8 cellular contexts compared by ENCODE assay signal in the genomic region with DNA sequence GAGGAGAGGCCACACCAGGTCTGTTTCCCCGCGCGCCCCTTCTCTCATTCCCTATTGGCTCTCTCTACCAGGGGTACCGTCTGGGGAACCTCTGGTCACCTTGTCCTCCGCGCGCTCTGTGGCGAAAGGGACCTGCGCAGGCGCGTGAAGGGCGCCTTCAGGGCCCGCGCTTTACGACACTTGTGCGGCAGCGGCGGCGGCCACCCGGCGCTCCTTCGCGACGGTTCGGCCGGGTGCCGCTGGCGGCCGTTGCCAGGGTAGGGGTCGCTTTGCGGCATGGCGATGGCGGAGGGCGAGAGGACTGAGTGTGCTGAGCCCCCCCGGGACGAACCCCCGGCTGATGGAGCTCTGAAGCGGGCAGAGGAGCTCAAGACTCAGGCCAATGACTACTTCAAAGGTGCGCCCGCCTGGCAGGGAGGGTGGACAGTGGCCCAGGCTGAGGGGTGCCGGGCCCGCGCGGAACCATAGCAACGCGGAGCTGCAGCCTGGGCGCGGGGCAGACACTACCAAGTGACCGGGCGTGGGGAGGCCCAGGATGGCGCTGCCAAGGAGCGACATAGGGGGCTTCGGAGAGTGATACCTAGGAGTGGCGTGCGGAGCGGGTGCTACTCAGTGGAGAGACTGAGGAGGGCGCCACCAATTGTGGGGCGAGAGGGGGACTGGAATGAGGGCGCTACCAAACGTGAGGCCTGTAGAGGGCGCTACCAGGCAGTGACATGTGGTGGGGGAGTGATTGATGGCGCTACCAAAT. TPM values are rescaled to one million over a fixed set of nuclear protein-coding genes. Genes with fewer than 3 reads are reported as not detected.
A peak's percentile ranks its signal among the peaks of the same experiment; 100 is the strongest.
DNase-seq lines count a peak whose midpoint lies in the region; ATAC-seq and TF ChIP-seq lines count a peak whose summit lies in the region.

A gene with protein sequence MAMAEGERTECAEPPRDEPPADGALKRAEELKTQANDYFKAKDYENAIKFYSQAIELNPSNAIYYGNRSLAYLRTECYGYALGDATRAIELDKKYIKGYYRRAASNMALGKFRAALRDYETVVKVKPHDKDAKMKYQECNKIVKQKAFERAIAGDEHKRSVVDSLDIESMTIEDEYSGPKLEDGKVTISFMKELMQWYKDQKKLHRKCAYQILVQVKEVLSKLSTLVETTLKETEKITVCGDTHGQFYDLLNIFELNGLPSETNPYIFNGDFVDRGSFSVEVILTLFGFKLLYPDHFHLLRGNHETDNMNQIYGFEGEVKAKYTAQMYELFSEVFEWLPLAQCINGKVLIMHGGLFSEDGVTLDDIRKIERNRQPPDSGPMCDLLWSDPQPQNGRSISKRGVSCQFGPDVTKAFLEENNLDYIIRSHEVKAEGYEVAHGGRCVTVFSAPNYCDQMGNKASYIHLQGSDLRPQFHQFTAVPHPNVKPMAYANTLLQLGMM (plus strand): TSS at position 267 of the 751 bp plus-strand sequence. CDS start 10 bp downstream, at position 277.

- peaks cover 44% of the 10 kb centered on the region for H3K36me3 Mint-ChIP-seq in Calu3 (ENCODE audit: insufficient read depth, unreplicated experiment)
- H3K36me3 Mint-ChIP-seq in IgD-negative memory B cell, result peaks cover 4% of the 10 kb centered on the region

- H3K9me3 ChIP-seq in mucosa of descending colon, result no peaks in the 10 kb centered on the region

- H3K4me1 Mint-ChIP-seq in Calu3 (ENCODE audit: low read depth, unreplicated experiment) (peaks cover 49% of the 10 kb centered on the region), IgD-negative memory B cell (peaks cover 42 to 51% (median 46%) of the 10 kb centered on the region in 3 donors)

- H3K27me3 Mint-ChIP-seq in Calu3 (ENCODE audit: unreplicated experiment) (peaks cover 27% of the 10 kb centered on the region), IgD-negative memory B cell (peaks cover 9% of the 10 kb centered on the region)

- H3K4me3 Mint-ChIP-seq in Calu3 (ENCODE audit: low read depth, unreplicated experiment) (peak within 1 kb of the TSS; percentile 93), IgD-negative memory B cell (peak within 1 kb of the TSS; percentile 94 to 98 (median 96))

- CTCF ChIA-PET in Calu3 (lab: Charles Lee), result interaction anchor here (1.2 to 1.6 kb wide), 3 partner anchors 12 to 66 kb away, joined by 3 to 7 read pairs (median 5); a partner anchor contains a TSS

- no peaks in the 10 kb centered on the region for H3K36me3 ChIP-seq in mucosa of descending colon (ENCODE audit: low read depth)

- H3K27ac Mint-ChIP-seq in Calu3 (ENCODE audit: unreplicated experiment), result peak within 1 kb of the TSS; percentile 79
- H3K27ac Mint-ChIP-seq in IgD-negative memory B cell, result peak within 1 kb of the TSS; percentile 79 to 90 (median 83)

- intact Hi-C loops in Calu3 (cut with micrococcal nuclease; ENCODE audit: unreplicated experiment) (loop anchor here (10.0 kb wide), 1 partner anchor 62 kb away; no protein-coding TSS in a partner anchor), mucosa of descending colon (cut with DNase I, micrococcal nuclease) (no loop called here)

- no peaks in the 10 kb centered on the region for H3K9me3 Mint-ChIP-seq in Calu3 (ENCODE audit: low read depth, unreplicated experiment)
- no peaks in the 10 kb centered on the region for H3K9me3 Mint-ChIP-seq in IgD-negative memory B cell

- ATAC-seq in GM21423 (IDR thresholded peaks at IDR 0.05; ENCODE audit: unreplicated experiment) (peak; percentile 48), mucosa of descending colon (peak; percentile 91)

- H3K4me3 ChIP-seq in mucosa of descending colon, result peak within 1 kb of the TSS; percentile 82

- TSS peak; percentile 74 for BruUV-seq in Calu3 (replicated peaks; lab: Mats Ljungman, UMichigan)

- TF ChIP-seq CTCF in Calu3 (IDR thresholded peaks at IDR 0.05; ENCODE audit: unreplicated experiment) (peak; percentile 79), mucosa of descending colon (IDR thresholded peaks at IDR 0.05) (peak; percentile 63)

- peak within 1 kb of the TSS; percentile 39 for H3K27ac ChIP-seq in epithelial cell of prostate

- peak; percentile 97 for DNase-seq in Calu3
- peak; percentile 73 for DNase-seq in OCI-M2 (lab: John Stamatoyannopoulos, UW; ENCODE audit: unreplicated experiment)
- peak; percentile 72 for DNase-seq in activated T-cell treated with anti-CD3 and anti-CD28 coated beads for 4 hours
- peak; percentile 60 for DNase-seq in epithelial cell of prostate (ENCODE audit: low read depth, low spot score)
- peak; percentile 91 to 95 (median 95) for DNase-seq in mucosa of descending colon
- DNase-seq in stimulated activated CD8-positive, alpha-beta memory T cell treated with anti-CD3 and anti-CD28 coated beads, Interleukin-4, amount 100 ng/mL, for 24 hours (ENCODE audit: low read depth), result peak; percentile 82

- peaks cover 42% of the 10 kb centered on the region for H3K4me1 ChIP-seq in mucosa of descending colon (ENCODE audit: low read depth)

RNA-seq across cellular contexts. Expression of the gene that starts here (rescaled TPM):
- 124 and 128 TPM in 2 replicates for total RNA-seq in Calu3 (2022)
- 32.9 TPM for polyA plus RNA-seq in IgD-negative memory B cell
- 10 to 100 TPM; 55.3 to 71.6 (median 59.4) TPM for total RNA-seq in mucosa of descending colon

Comparison
In these comparisons a context has a peak if more than half of its experiments do, and no peak if none do; other contexts are left out.
1. Peak in every context shown above with its lines: DNase-seq, ATAC-seq, H3K4me3 ChIP-seq and H3K27ac ChIP-seq.